ENCODE assay signal across 25 cellular contexts in genomic region chr18:80067321-80067720, GRCh38.
"Had no signal": no experiment of that assay in that cellular context is flagged by ENCODE, and none has a peak within 500 bp of the region (broad histone marks: within the 10 kb centered on the region; RNA-seq: fewer than 3 reads in every experiment).

No MANE protein-coding gene starts in this region.

- H3K4me1 Mint-ChIP-seq: mesothelial cell of epicardium, naive B cell, natural killer cell, nephron progenitor cell, neural progenitor cell had no signal

- H3K9me3 Mint-ChIP-seq: natural killer cell, type B pancreatic cell had no signal

- H3K27me3 Mint-ChIP-seq: naive B cell; stimulated activated naive CD8-positive, alpha-beta T cell treated with anti-CD3 and anti-CD28 coated beads, Interleukin-15, Interleukin-2, amounts not matched to agents 100 ng/mL and 50 ng/mL, for 24 hours; type B pancreatic cell had no signal

- ATAC-seq: left colon, left lung, lower lobe of right lung, pancreas, sciatic nerve had no signal

- H3K4me3 Mint-ChIP-seq: mesothelial cell of epicardium; naive B cell; natural killer cell; nephron progenitor cell; neural progenitor cell; stimulated activated naive CD8-positive, alpha-beta T cell treated with anti-CD3 and anti-CD28 coated beads, Interleukin-15, Interleukin-2, amounts not matched to agents 100 ng/mL and 50 ng/mL, for 24 hours; type B pancreatic cell had no signal

- H3K36me3 Mint-ChIP-seq: naive B cell, natural killer cell, type B pancreatic cell had no signal

- DNase-seq: hippocampal formation; kidney; left colon; left lung; lower lobe of right lung; mammary epithelial cell; mesenchymal stem cell; naive B cell; natural killer cell; nephron progenitor cell; pancreas; posterior cingulate gyrus; retina; right cardiac atrium; stimulated activated CD4-positive, alpha-beta T cell treated with anti-CD3 and anti-CD28 coated beads, Interleukin-12 subunit alpha, Interleukin-12 subunit beta, amount 100 ng/mL, for 4 hours; stimulated activated CD4-positive, alpha-beta T cell treated with anti-CD3 and anti-CD28 coated beads, Interleukin-15, amount 100 ng/mL, for 24 hours; stimulated activated CD4-positive, alpha-beta T cell treated with anti-CD3 and anti-CD28 coated beads, Interleukin-2, amount 100 ng/mL, for 24 hours; stimulated activated CD4-positive, alpha-beta T cell treated with anti-CD3 and anti-CD28 coated beads, Interleukin-4, amount 100 ng/mL, for 1 hour; stimulated activated naive CD4-positive, alpha-beta T cell; tibial artery had no signal

- H3K27ac Mint-ChIP-seq: mesothelial cell of epicardium; natural killer cell; neural progenitor cell; stimulated activated naive CD8-positive, alpha-beta T cell treated with anti-CD3 and anti-CD28 coated beads, Interleukin-15, Interleukin-2, amounts not matched to agents 100 ng/mL and 50 ng/mL, for 24 hours; type B pancreatic cell had no signal
